Comparison of ENCODE assay signal across 18 cellular contexts in the genomic region with DNA sequence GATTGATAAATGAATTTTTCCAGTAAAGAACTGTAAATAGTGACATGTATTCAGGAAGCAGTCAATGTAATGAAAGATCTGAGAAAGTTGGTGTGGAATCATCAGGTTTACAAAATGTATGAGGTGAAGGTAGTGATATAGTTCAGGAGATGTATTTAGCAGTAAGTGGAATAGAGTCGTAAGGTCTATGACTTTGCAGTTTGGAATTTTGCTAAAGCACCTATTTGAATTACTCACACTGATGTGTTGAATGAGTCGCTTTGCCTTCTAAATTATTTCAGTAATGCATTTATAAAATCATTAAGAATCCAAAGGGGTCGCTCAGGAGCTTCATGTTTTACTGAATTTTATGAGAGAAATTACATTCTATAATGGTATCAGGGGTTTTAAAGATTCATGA.
"Had no signal": no experiment of that assay in that cellular context is flagged by ENCODE, and none has a peak within 500 bp of the region (broad histone marks: within the 10 kb centered on the region; RNA-seq: fewer than 3 reads in every experiment).

No MANE protein-coding gene starts in this region.

- H3K36me3 ChIP-seq: gastroesophageal sphincter, right atrium auricular region, tibial artery had no signal

- H3K27me3 ChIP-seq: gastroesophageal sphincter, right atrium auricular region, tibial artery had no signal

- ATAC-seq: activated CD8-positive, alpha-beta T cell treated with anti-CD3 and anti-CD28 coated beads for 36 hours; activated naive CD4-positive, alpha-beta T cell treated with anti-CD3 and anti-CD28 coated beads, Interleukin-2, amount 50 U/mL, for 72 hours; activated T-cell treated with anti-CD3 and anti-CD28 coated beads, Interleukin-2, amount 50 U/mL, for 4 hours; gastroesophageal sphincter; left ventricle myocardium superior; natural killer cell treated with Interleukin-12 subunit alpha and Interleukin-12 subunit beta and Interleukin-15 and Interleukin-18, amount 100 ng/mL, for 72 hours; stimulated activated naive B cell treated with anti-CD40 and anti-IgM and Interleukin-4, amounts not matched to agents 10 μg/mL and 1 μg/mL and 100 μg/mL, for 72 hours; T-helper 17 cell; WTC11 had no signal

- H3K4me1 ChIP-seq: gastroesophageal sphincter, right atrium auricular region, tibial artery had no signal

- H3K4me3 ChIP-seq: gastroesophageal sphincter, right atrium auricular region, tibial artery had no signal

- H3K27ac ChIP-seq: gastroesophageal sphincter, right atrium auricular region, tibial artery had no signal

- H3K9me3 ChIP-seq: gastroesophageal sphincter, right atrium auricular region, tibial artery had no signal

- DNase-seq: activated CD4-positive, alpha-beta T cell treated with anti-CD3 and anti-CD28 coated beads for 48 hours; activated CD8-positive, alpha-beta T cell treated with anti-CD3 and anti-CD28 coated beads for 36 hours; activated effector memory CD4-positive, alpha-beta T cell treated with anti-CD3 and anti-CD28 coated beads, Interleukin-2, amount 50 U/mL, for 16 hours; activated T-cell treated with anti-CD3 and anti-CD28 coated beads, Interleukin-2, amount 50 U/mL, for 4 hours; amniotic stem cell; erythroblast; islet precursor cell; left ventricle myocardium superior; posterior cingulate gyrus; stimulated activated CD4-positive, alpha-beta T cell treated with anti-CD3 and anti-CD28 coated beads, Interleukin-2, amount 100 ng/mL, for 48 hours; stimulated activated naive B cell treated with anti-CD40 and anti-IgM and Interleukin-4, amounts not matched to agents 10 μg/mL and 1 μg/mL and 100 μg/mL, for 72 hours; T-helper 17 cell; tibial artery had no signal
